15 cellular contexts compared by ENCODE assay signal in genomic region chr3:152452318-152452717, GRCh38.
DNase-seq lines count a peak whose midpoint lies in the region; ATAC-seq and TF ChIP-seq lines count a peak whose summit lies in the region.
"Had no signal": no experiment of that assay in that cellular context is flagged by ENCODE, and none has a peak within 500 bp of the region (broad histone marks: within the 10 kb centered on the region; RNA-seq: fewer than 3 reads in every experiment).

No MANE protein-coding gene starts in this region.

- H3K4me3 Mint-ChIP-seq in CD4-positive, CD25-positive, alpha-beta regulatory T cell, result peak overlapping the region in 1 of 4 donors; percentile 46
- H3K4me3 Mint-ChIP-seq in GM23338, result no peak overlapping the region
- H3K4me3 Mint-ChIP-seq in naive thymus-derived CD4-positive, alpha-beta T cell, result peak overlapping the region in 4 of 10 donors; percentile 7 to 52 (median 21)
- H3K4me3 Mint-ChIP-seq: stimulated activated memory B cell treated with anti-CD40 and anti-IgM and Interleukin-4, amounts not matched to agents 10 μg/mL and 1 μg/mL and 100 μg/mL, for 72 hours had no signal

- H3K36me3 ChIP-seq in CD4-positive, CD25-positive, alpha-beta regulatory T cell (ENCODE audit: control insufficient read depth, insufficient read depth, low read length), result peaks cover 91% of the 10 kb centered on the region
- H3K36me3 ChIP-seq in GM23338 (ENCODE audit: insufficient read depth), result no peaks in the 10 kb centered on the region
- H3K36me3 ChIP-seq in naive thymus-derived CD4-positive, alpha-beta T cell (ENCODE audit: control insufficient read depth in 2 of 3, insufficient read depth in 3 of 3, low read length in 3 of 3), result peaks cover 18 to 32% (median 19%) of the 10 kb centered on the region in 3 experiments

- no peaks in the 10 kb centered on the region for H3K79me2 ChIP-seq in GM23338 (replicated peaks; ENCODE audit: insufficient read depth)

- H3K27ac ChIP-seq in CD4-positive, CD25-positive, alpha-beta regulatory T cell (ENCODE audit: insufficient read depth, low read length, poor library complexity, severe bottlenecking), result peak overlapping the region; percentile 20
- H3K27ac ChIP-seq in GM23338 (ENCODE audit: low read depth), result no peak overlapping the region
- peak overlapping the region; percentile 18 for H3K27ac ChIP-seq in naive thymus-derived CD4-positive, alpha-beta T cell (ENCODE audit: low read depth, low read length)

- H3K4me1 ChIP-seq in CD4-positive, CD25-positive, alpha-beta regulatory T cell (ENCODE audit: control insufficient read depth, insufficient read depth, low read length, poor library complexity, severe bottlenecking), result peaks cover 27% of the 10 kb centered on the region
- no peaks in the 10 kb centered on the region for H3K4me1 ChIP-seq in GM23338 (ENCODE audit: insufficient read depth)
- H3K4me1 ChIP-seq in naive thymus-derived CD4-positive, alpha-beta T cell (ENCODE audit: control insufficient read depth in 2 of 2, insufficient read depth in 2 of 2, low read length in 2 of 2), result peaks cover 5 to 10% of the 10 kb centered on the region in 2 donors
- H3K4me1 ChIP-seq: Caco-2, HAP-1 had no signal

- peak overlapping the region; percentile 34 to 89 (median 75) for H3K27ac Mint-ChIP-seq in CD4-positive, CD25-positive, alpha-beta regulatory T cell
- no peak overlapping the region for H3K27ac Mint-ChIP-seq in GM23338
- H3K27ac Mint-ChIP-seq in naive thymus-derived CD4-positive, alpha-beta T cell, result peak overlapping the region in 8 of 9 donors; percentile 11 to 79 (median 70)
- H3K27ac Mint-ChIP-seq: stimulated activated memory B cell treated with anti-CD40 and anti-IgM and Interleukin-4, amounts not matched to agents 10 μg/mL and 1 μg/mL and 100 μg/mL, for 72 hours had no signal

- peaks cover 32 to 54% (median 42%) of the 10 kb centered on the region in 4 donors for H3K4me1 Mint-ChIP-seq in CD4-positive, CD25-positive, alpha-beta regulatory T cell
- peaks cover 3% of the 10 kb centered on the region; the same call in 2 of the 3 replicates for H3K4me1 Mint-ChIP-seq in GM23338
- H3K4me1 Mint-ChIP-seq in naive thymus-derived CD4-positive, alpha-beta T cell, result peaks cover 29 to 84% (median 72%) of the 10 kb centered on the region in 7 donors

- peaks cover 38% of the 10 kb centered on the region for H3K36me3 Mint-ChIP-seq in CD4-positive, CD25-positive, alpha-beta regulatory T cell
- no peaks in the 10 kb centered on the region; the same call in 2 of the 3 replicates for H3K36me3 Mint-ChIP-seq in GM23338 (ENCODE audit: low read depth)
- peaks cover 5 to 50% (median 43%) of the 10 kb centered on the region in 5 donors for H3K36me3 Mint-ChIP-seq in naive thymus-derived CD4-positive, alpha-beta T cell

- no peak overlapping the region for H2AFZ ChIP-seq in GM23338

- no peaks in the 10 kb centered on the region for H3F3A ChIP-seq in GM23338 (replicated peaks; ENCODE audit: low read depth)

- ATAC-seq in CD4-positive, CD25-positive, alpha-beta regulatory T cell (ENCODE audit: low read depth in 2 of 2), result no peak
- ATAC-seq in GM23338 (peak; percentile 74), omental fat pad (ENCODE audit: low FRiP score) (no peak)
- no peak for ATAC-seq in naive thymus-derived CD4-positive, alpha-beta T cell
- ATAC-seq: stimulated activated memory B cell treated with anti-CD40 and anti-IgM and Interleukin-4, amounts not matched to agents 10 μg/mL and 1 μg/mL and 100 μg/mL, for 72 hours had no signal

- no peaks in the 10 kb centered on the region for H3K9me2 ChIP-seq in GM23338 (ENCODE audit: insufficient read depth)

- no peaks in the 10 kb centered on the region for H3K27me3 Mint-ChIP-seq in CD4-positive, CD25-positive, alpha-beta regulatory T cell
- H3K27me3 Mint-ChIP-seq in GM23338 (ENCODE audit: insufficient read depth, low read depth, poor library complexity), result no peaks in the 10 kb centered on the region
- H3K27me3 Mint-ChIP-seq in naive thymus-derived CD4-positive, alpha-beta T cell, result no peaks in the 10 kb centered on the region
- H3K27me3 Mint-ChIP-seq: stimulated activated memory B cell treated with anti-CD40 and anti-IgM and Interleukin-4, amounts not matched to agents 10 μg/mL and 1 μg/mL and 100 μg/mL, for 72 hours had no signal

- DNase-seq in CD4-positive, CD25-positive, alpha-beta regulatory T cell, result no peak
- DNase-seq in GM23338 (ENCODE audit: low spot score) (no peak), astrocyte of the hippocampus (ENCODE audit: low read depth, low spot score) (peak; percentile 32), omental fat pad (ENCODE audit: low spot score) (no peak), UCSD-AML1 (lab: John Stamatoyannopoulos, UW; ENCODE audit: unreplicated experiment) (no peak)
- DNase-seq in naive thymus-derived CD4-positive, alpha-beta T cell, result no peak
- no peak for DNase-seq in stimulated activated CD4-positive, alpha-beta T cell treated with anti-CD3 and anti-CD28 coated beads, Interleukin-4, amount 100 ng/mL, for 4 hours
- DNase-seq in stimulated activated CD4-positive, alpha-beta T cell treated with anti-CD3 and anti-CD28 coated beads, Interleukin-4, amount 100 ng/mL, for 24 hours, result no peak
- DNase-seq: activated CD4-positive, alpha-beta T cell treated with anti-CD3 and anti-CD28 coated beads for 4 hours; activated effector memory CD4-positive, alpha-beta T cell treated with anti-CD3 and anti-CD28 coated beads, Interleukin-2, amount 50 U/mL, for 16 hours; NCI-H146; NCI-H774 had no signal

- intact Hi-C loops in naive thymus-derived CD4-positive, alpha-beta T cell (cut with micrococcal nuclease), result no loop called here

- no peaks in the 10 kb centered on the region for H3K9me3 Mint-ChIP-seq in CD4-positive, CD25-positive, alpha-beta regulatory T cell
- H3K9me3 Mint-ChIP-seq in GM23338, result no peaks in the 10 kb centered on the region
- no peaks in the 10 kb centered on the region for H3K9me3 Mint-ChIP-seq in naive thymus-derived CD4-positive, alpha-beta T cell
- H3K9me3 Mint-ChIP-seq: stimulated activated memory B cell treated with anti-CD40 and anti-IgM and Interleukin-4, amounts not matched to agents 10 μg/mL and 1 μg/mL and 100 μg/mL, for 72 hours had no signal

- no peaks in the 10 kb centered on the region for H3K27me3 ChIP-seq in CD4-positive, CD25-positive, alpha-beta regulatory T cell (ENCODE audit: control insufficient read depth, insufficient read depth, low read length)
- no peaks in the 10 kb centered on the region for H3K27me3 ChIP-seq in GM23338 (ENCODE audit: insufficient read depth)
- H3K27me3 ChIP-seq in naive thymus-derived CD4-positive, alpha-beta T cell (ENCODE audit: control insufficient read depth in 2 of 2, insufficient read depth in 2 of 2, low read length in 2 of 2), result no peaks in the 10 kb centered on the region

- CTCF ChIA-PET in naive thymus-derived CD4-positive, alpha-beta T cell (lab: Charles Lee), result no interaction called here

- H3K4me2 ChIP-seq in GM23338, result no peak overlapping the region

- H3K9me3 ChIP-seq in CD4-positive, CD25-positive, alpha-beta regulatory T cell (ENCODE audit: control insufficient read depth in 2 of 2, low read length in 2 of 2), result no peaks in the 10 kb centered on the region
- no peaks in the 10 kb centered on the region for H3K9me3 ChIP-seq in naive thymus-derived CD4-positive, alpha-beta T cell (ENCODE audit: control insufficient read depth in 2 of 3, low read length in 3 of 3)
- H3K9me3 ChIP-seq: Caco-2, HAP-1 had no signal

- no peak overlapping the region for H3K4me3 ChIP-seq in CD4-positive, CD25-positive, alpha-beta regulatory T cell (ENCODE audit: low read depth, low read length)
- H3K4me3 ChIP-seq in GM23338, result no peak overlapping the region
- no peak overlapping the region for H3K4me3 ChIP-seq in naive thymus-derived CD4-positive, alpha-beta T cell (ENCODE audit: low read length)
- H3K4me3 ChIP-seq: HAP-1 had no signal

- POLR2A ChIA-PET in naive thymus-derived CD4-positive, alpha-beta T cell (lab: Charles Lee), result interaction anchor here (0.6 to 1.4 kb wide), 2 partner anchors 181 to 385 kb away, joined by 3 to 4 read pairs; no protein-coding TSS in a partner anchor

- TF ChIP-seq CTCF in GM23338 (conservative IDR thresholded peaks at IDR 0.05; ENCODE audit: low read depth in 2 of 2) (no peak), omental fat pad (IDR thresholded peaks at IDR 0.05) (no peak)

- no peaks in the 10 kb centered on the region for H4K20me1 ChIP-seq in GM23338 (replicated peaks; ENCODE audit: insufficient read depth)

TF ChIP-seq in GM23338, 12 proteins besides CTCF, POLR2A, EP300 and RAD21 (continues in another document):
- TF ChIP-seq POLR2AphosphoS5 (IDR thresholded peaks at IDR 0.05; ENCODE audit: low read depth) (no peak), EZH2 (IDR thresholded peaks at IDR 0.05; ENCODE audit: low read depth, unreplicated experiment) (no peak), REST (IDR thresholded peaks at IDR 0.05; ENCODE audit: unreplicated experiment) (no peak), NANOG (IDR thresholded peaks at IDR 0.05; ENCODE audit: borderline replicate concordance) (no peak)
